In the genomic region with DNA sequence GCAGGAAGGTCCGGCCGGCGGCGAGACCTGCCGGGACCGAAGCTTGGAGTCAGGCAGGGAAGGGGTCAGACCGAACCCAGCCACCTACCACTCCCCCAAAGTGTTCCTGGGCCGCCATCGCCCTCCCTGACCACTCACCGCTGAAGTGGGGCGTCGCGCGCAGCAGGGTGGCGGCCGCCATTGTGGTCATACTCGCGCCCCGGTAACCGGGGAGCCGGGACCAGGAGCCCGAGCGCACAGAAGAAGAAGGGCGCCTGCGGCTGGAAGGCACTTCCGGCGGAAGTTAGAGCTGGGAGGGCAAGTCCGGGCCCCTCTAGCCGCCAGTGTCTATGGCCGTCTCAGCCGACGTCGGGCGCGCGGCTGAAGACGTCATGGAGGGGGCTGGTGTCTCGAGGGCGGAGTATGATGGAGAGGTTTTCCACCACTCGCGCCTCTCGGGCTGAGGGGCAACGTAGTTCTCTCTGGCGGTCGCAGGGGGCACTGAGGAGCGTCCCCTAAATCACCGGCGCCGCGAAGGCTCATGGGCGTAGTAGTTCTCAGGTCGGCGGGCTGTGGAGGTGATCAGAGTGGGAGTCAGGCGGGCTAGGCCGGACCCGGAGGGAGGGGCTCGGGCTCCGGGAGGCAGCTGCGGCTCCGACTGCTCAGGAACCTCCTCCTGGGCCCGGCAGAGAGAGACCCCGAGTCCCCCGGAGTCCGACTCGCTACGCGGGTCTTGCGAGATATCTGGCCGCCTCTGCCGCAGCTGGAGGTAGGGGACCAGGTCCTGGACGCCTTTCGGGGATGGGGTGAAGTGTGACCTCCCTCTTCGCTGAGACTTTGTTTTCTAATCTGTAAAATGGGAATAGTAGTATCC, we compare ENCODE assay signal across 8 cellular contexts. TPM values are rescaled to one million over a fixed set of nuclear protein-coding genes. Genes with fewer than 3 reads are reported as not detected.
DNase-seq lines count a peak whose midpoint lies in the region; ATAC-seq and TF ChIP-seq lines count a peak whose summit lies in the region.

A gene (minus strand): TSS at position 269 of the 853 bp plus-strand sequence. CDS start 79 bp downstream, at position 190.

- no peaks in the 10 kb centered on the region for H3K27me3 Mint-ChIP-seq in nephron (ENCODE audit: low read depth)
- no peaks in the 10 kb centered on the region for H3K27me3 Mint-ChIP-seq in stimulated activated naive CD8-positive, alpha-beta T cell treated with anti-CD3 and anti-CD28 coated beads, Interleukin-15, amount 100 ng/mL, for 72 hours

- ATAC-seq in stimulated activated naive CD8-positive, alpha-beta T cell treated with anti-CD3 and anti-CD28 coated beads, Interleukin-15, amount 100 ng/mL, for 72 hours, result peak; percentile 97

- no peaks in the 10 kb centered on the region for H3K9me3 Mint-ChIP-seq in nephron
- no peaks in the 10 kb centered on the region for H3K9me3 Mint-ChIP-seq in stimulated activated naive CD8-positive, alpha-beta T cell treated with anti-CD3 and anti-CD28 coated beads, Interleukin-15, amount 100 ng/mL, for 72 hours

- peak within 1 kb of the TSS; percentile 82 to 96 (median 89) for H3K27ac Mint-ChIP-seq in nephron
- peak within 1 kb of the TSS; percentile 98 to 99 for H3K27ac Mint-ChIP-seq in stimulated activated naive CD8-positive, alpha-beta T cell treated with anti-CD3 and anti-CD28 coated beads, Interleukin-15, amount 100 ng/mL, for 72 hours

- H3K4me3 Mint-ChIP-seq in nephron, result peak within 1 kb of the TSS; percentile 95 to 98 (median 98)
- H3K4me3 Mint-ChIP-seq in stimulated activated naive CD8-positive, alpha-beta T cell treated with anti-CD3 and anti-CD28 coated beads, Interleukin-15, amount 100 ng/mL, for 72 hours, result peak within 1 kb of the TSS; percentile 95 to 98

- peaks cover 29% of the 10 kb centered on the region for H3K36me3 Mint-ChIP-seq in nephron (ENCODE audit: low read depth)

- TF ChIP-seq POLR2A in Raji (IDR thresholded peaks at IDR 0.05; ENCODE audit: insufficient read depth, low read depth, low read length), result peak; percentile 80

- TF ChIP-seq CTCF in fibroblast of pulmonary artery (IDR thresholded peaks at IDR 0.05; ENCODE audit: low read length, missing control alignments) (peak; percentile 60), nephron (IDR thresholded peaks at IDR 0.05; ENCODE audit: unreplicated experiment in 3 of 3) (peak; percentile 69 to 77 (median 71))

- H3K4me1 Mint-ChIP-seq in nephron, result peaks cover 19% of the 10 kb centered on the region
- peaks cover 51% of the 10 kb centered on the region for H3K4me1 Mint-ChIP-seq in stimulated activated naive CD8-positive, alpha-beta T cell treated with anti-CD3 and anti-CD28 coated beads, Interleukin-15, amount 100 ng/mL, for 72 hours

- H3K4me3 ChIP-seq in fibroblast of pulmonary artery (replicated peaks; ENCODE audit: low read depth, low read length), result peak within 1 kb of the TSS; percentile 98

- DNase-seq in ELF-1 (ENCODE audit: low read depth, low spot score) (peak; percentile 100), H4 (ENCODE audit: low spot score) (peak; percentile 98), LoVo (ENCODE audit: low spot score) (peak; percentile 97), fibroblast of pulmonary artery (ENCODE audit: low read depth) (peak; percentile 99)
- peak; percentile 98 for DNase-seq in activated effector memory CD4-positive, alpha-beta T cell treated with Interleukin-2 at 50 U/mL for 16 hours
- DNase-seq in stimulated activated naive CD8-positive, alpha-beta T cell treated with anti-CD3 and anti-CD28 coated beads, Interleukin-15, amount 100 ng/mL, for 72 hours, result peak; percentile 98 to 99

RNA-seq across cellular contexts. Expression of the gene that starts here (rescaled TPM):
- total RNA-seq in H4 (2014; rRNA removed; shearing (Covaris generic)), result 150 and 159 TPM in 2 replicates

Comparison
In these comparisons a context has a peak if more than half of its experiments do, and no peak if none do; other contexts are left out.
1. Peak in every context shown above with its lines: DNase-seq, ATAC-seq and H3K4me3 ChIP-seq.